Comparison of ENCODE assay signal across 13 cellular contexts in genomic region chr7:20541615-20542349, GRCh38.
DNase-seq lines count a peak whose midpoint lies in the region; ATAC-seq, FAIRE-seq and TF ChIP-seq lines count a peak whose summit lies in the region.
"Had no signal": no experiment of that assay in that cellular context is flagged by ENCODE, and none has a peak within 500 bp of the region (broad histone marks: within the 10 kb centered on the region; RNA-seq: fewer than 3 reads in every experiment).

No MANE protein-coding gene starts in this region.

- H3K27me3 ChIP-seq in bronchial epithelial cell (ENCODE audit: control insufficient read depth, insufficient read depth, low read length) (no peaks in the 10 kb centered on the region), trophoblast cell (ENCODE audit: insufficient read depth, low read length) (no peaks in the 10 kb centered on the region)
- H3K27me3 ChIP-seq: cardiac muscle cell, esophagus muscularis mucosa had no signal

- DNase-seq in bronchial epithelial cell (ENCODE audit: low read depth), result peak; percentile 93
- no peak for DNase-seq in T-helper 9 cell
- no peak for DNase-seq in trophoblast cell
- no peak for DNase-seq in amygdala (lab: John Stamatoyannopoulos, UW)
- DNase-seq in HUDEP-2 (lab: John Stamatoyannopoulos, UW; ENCODE audit: unreplicated experiment in 76 of 76), result no peak
- DNase-seq: NCI-H2081 treated with DMSO at 0.1 percent for 48 hours had no signal

- no peaks in the 10 kb centered on the region for H3K79me1 ChIP-seq in trophoblast cell (ENCODE audit: low read length)

- TF ChIP-seq CTCF in bronchial epithelial cell (IDR thresholded peaks at IDR 0.05; ENCODE audit: insufficient read depth, low read length, severe bottlenecking), result no peak

- ATAC-seq in GM18519 (IDR thresholded peaks at IDR 0.05; ENCODE audit: low FRiP score, unreplicated experiment) (peak; percentile 83), GM21717 (IDR thresholded peaks at IDR 0.05; ENCODE audit: unreplicated experiment) (peak; percentile 76), HG03565 (IDR thresholded peaks at IDR 0.05; ENCODE audit: unreplicated experiment) (peak; percentile 82)

- H4K91ac ChIP-seq in trophoblast cell (ENCODE audit: low read depth, low read length), result no peak overlapping the region

- H2BK5ac ChIP-seq in trophoblast cell (ENCODE audit: low read depth, low read length, poor library complexity), result no peak overlapping the region

- H4K8ac ChIP-seq in trophoblast cell (ENCODE audit: low read depth, low read length), result no peak overlapping the region

- no peak for FAIRE-seq in bronchial epithelial cell (lab: Jason Lieb, UNC)
- FAIRE-seq: H1, urothelium cell line had no signal

- no peak overlapping the region for H2BK120ac ChIP-seq in trophoblast cell (ENCODE audit: insufficient read depth, low read length, poor library complexity)

- no peak overlapping the region for H2BK12ac ChIP-seq in trophoblast cell (ENCODE audit: low read length)

- H3K4me1 ChIP-seq in trophoblast cell (ENCODE audit: control insufficient read depth in 1 of 2, insufficient read depth in 2 of 2, low read length in 2 of 2), result no peaks in the 10 kb centered on the region
- H3K4me1 ChIP-seq: esophagus muscularis mucosa had no signal

- no peak overlapping the region for H3K18ac ChIP-seq in trophoblast cell (ENCODE audit: low read length)

- no peak overlapping the region for H2AFZ ChIP-seq in trophoblast cell (ENCODE audit: insufficient read depth, low read length, poor library complexity)

- no CpG with 5 or more reads among the region's 6 CpGs for WGBS in trophoblast cell (ENCODE audit: extremely low coverage, insufficient coverage, insufficient read length)

- no peak overlapping the region for H4K12ac ChIP-seq in trophoblast cell (ENCODE audit: low read depth, low read length)

- H3K23ac ChIP-seq in trophoblast cell (ENCODE audit: low read length), result no peak overlapping the region

- no peak overlapping the region for H3K4ac ChIP-seq in trophoblast cell (ENCODE audit: low read depth, low read length)

- no peaks in the 10 kb centered on the region for H3K79me2 ChIP-seq in trophoblast cell (ENCODE audit: control insufficient read depth, insufficient read depth, low read length, poor library complexity)

- no peak overlapping the region for H3K9ac ChIP-seq in trophoblast cell (ENCODE audit: low read length)

- H3K4me2 ChIP-seq in trophoblast cell (ENCODE audit: low read length), result no peak overlapping the region

- H3K36me3 ChIP-seq in bronchial epithelial cell (ENCODE audit: control insufficient read depth, insufficient read depth, low read length), result no peaks in the 10 kb centered on the region
- H3K36me3 ChIP-seq in trophoblast cell (ENCODE audit: control insufficient read depth in 1 of 2, insufficient read depth in 2 of 2, low read length in 2 of 2), result no peaks in the 10 kb centered on the region
- H3K36me3 ChIP-seq: cardiac muscle cell, esophagus muscularis mucosa had no signal

- H3K9me3 ChIP-seq in trophoblast cell (ENCODE audit: insufficient read depth, low read depth, low read length), result no peaks in the 10 kb centered on the region
- H3K9me3 ChIP-seq: esophagus muscularis mucosa had no signal

- H3K4me3 ChIP-seq in bronchial epithelial cell (ENCODE audit: low read depth, low read length) (no peak overlapping the region), trophoblast cell (ENCODE audit: low read depth, low read length) (no peak overlapping the region)
- H3K4me3 ChIP-seq: cardiac muscle cell, esophagus muscularis mucosa had no signal

- H2AK5ac ChIP-seq in trophoblast cell (ENCODE audit: low read length), result no peak overlapping the region

- no peak overlapping the region for H3K14ac ChIP-seq in trophoblast cell (ENCODE audit: low read length)

- no peak overlapping the region for H3K27ac ChIP-seq in trophoblast cell (ENCODE audit: low read depth, low read length)
- H3K27ac ChIP-seq: cardiac muscle cell, esophagus muscularis mucosa had no signal
